Comparison of ENCODE assay signal across 31 cellular contexts in the genomic region with DNA sequence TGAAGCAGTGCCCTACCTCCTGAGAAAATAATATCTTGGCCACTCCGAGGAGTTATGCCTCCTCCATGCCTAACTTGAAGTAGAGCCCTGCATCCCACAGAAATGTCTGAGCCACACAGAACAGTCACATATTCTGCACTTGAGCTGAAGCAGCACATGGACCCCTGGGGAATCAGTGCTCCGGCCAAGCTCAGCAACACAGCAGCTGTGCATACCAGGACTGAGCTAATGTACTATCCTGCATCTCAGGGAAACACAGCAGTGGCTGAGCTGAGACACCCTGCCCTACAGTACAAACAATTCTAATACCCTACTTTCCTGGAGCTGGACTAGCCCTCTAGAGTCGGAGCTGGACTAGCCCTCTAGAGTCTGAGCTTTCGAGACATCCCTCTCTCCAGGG.
"Had no signal": no experiment of that assay in that cellular context is flagged by ENCODE, and none has a peak within 500 bp of the region (broad histone marks: within the 10 kb centered on the region; RNA-seq: fewer than 3 reads in every experiment).

No MANE protein-coding gene starts in this region.

- ATAC-seq: activated CD8-positive, alpha-beta T cell treated with anti-CD3 and anti-CD28 coated beads for 36 hours; activated naive CD4-positive, alpha-beta T cell treated with anti-CD3 and anti-CD28 coated beads, Interleukin-2, amount 50 U/mL, for 72 hours; body of pancreas; K562; Panc1 had no signal

- H3K4me1 Mint-ChIP-seq: activated B cell treated with CpG ODN at 0.5 μM for 24 hours had no signal

- DNase-seq: activated B cell treated with CpG ODN at 0.5 μM for 24 hours; activated CD4-positive, alpha-beta T cell treated with anti-CD3 and anti-CD28 coated beads for 48 hours; activated CD4-positive, alpha-beta T cell treated with anti-CD3 and anti-CD28 coated beads, Interleukin-2, amount 50 U/mL, for 4 hours; activated CD4-positive, CD25-positive, alpha-beta regulatory T cell treated with anti-CD3 and anti-CD28 coated beads, Interleukin-2, amount 50 U/mL, for 72 hours; activated CD8-positive, alpha-beta T cell treated with anti-CD3 and anti-CD28 coated beads for 36 hours; activated gamma-delta T cell treated with Interleukin-2 at 50 U/mL for 16 hours; activated naive CD4-positive, alpha-beta T cell treated with anti-CD3 and anti-CD28 coated beads for 36 hours; activated T-cell treated with anti-CD3 and anti-CD28 coated beads, Interleukin-2, amount 50 U/mL, for 24 hours; adrenal gland; body of pancreas; caudate nucleus; cerebellar nuclear complex; NCI-H1105; NCI-H1436; NCI-H1694; NCI-H1930; NCI-H2081 treated with DMSO at 0.1 percent for 48 hours; NCI-H2227 treated with DMSO at 0.1 percent for 48 hours; NCI-H446; NCI-H510A treated with DMSO at 0.1 percent for 48 hours; NCI-H526 treated with DMSO at 0.1 percent for 48 hours; NCI-H774; SIG-M5; SW 1271; T-helper 1 cell; T-helper 2 cell; T-helper 9 cell had no signal

- H3K4me3 Mint-ChIP-seq: activated B cell treated with CpG ODN at 0.5 μM for 24 hours; activated CD8-positive, alpha-beta T cell treated with anti-CD3 and anti-CD28 coated beads for 36 hours; activated naive CD4-positive, alpha-beta T cell treated with anti-CD3 and anti-CD28 coated beads for 36 hours; activated T-cell treated with anti-CD3 and anti-CD28 coated beads, Interleukin-2, amount 50 U/mL, for 24 hours had no signal

- H3K27ac Mint-ChIP-seq: activated B cell treated with CpG ODN at 0.5 μM for 24 hours; activated CD8-positive, alpha-beta T cell treated with anti-CD3 and anti-CD28 coated beads for 36 hours; activated naive CD4-positive, alpha-beta T cell treated with anti-CD3 and anti-CD28 coated beads for 36 hours; activated T-cell treated with anti-CD3 and anti-CD28 coated beads, Interleukin-2, amount 50 U/mL, for 24 hours; activated T-helper 2 cell treated with anti-CD3 and anti-CD28 coated beads, Interferon-gamma antibody, Interleukin-2, Interleukin-4, amounts not matched to agents 10 μg/mL and 5 μg/mL and 100 μg/mL, durations not matched to agents 14 hours and 24 hours and 36 hours had no signal
